Comparison of ENCODE assay signal across 1 cellular context in genomic region chr1:224431726-224432125, GRCh38.
TF ChIP-seq lines count a peak whose summit lies in the region.

No MANE protein-coding gene starts in this region.

TF ChIP-seq in GM23338, 12 proteins besides CTCF, POLR2A, EP300 and RAD21 (continued from another document):
- TF ChIP-seq ZNF462 (CRISPR knock-in tag; IDR thresholded peaks at IDR 0.05) (no peak), EZH2 (IDR thresholded peaks at IDR 0.05; ENCODE audit: low read depth, unreplicated experiment) (no peak), NANOG (IDR thresholded peaks at IDR 0.05; ENCODE audit: borderline replicate concordance) (no peak), STAT1 (IDR thresholded peaks at IDR 0.05; ENCODE audit: unreplicated experiment) (no peak), ZNF331 (CRISPR knock-in tag; IDR thresholded peaks at IDR 0.05; ENCODE audit: low read depth) (no peak)
- TF ChIP-seq, protein P1, sequence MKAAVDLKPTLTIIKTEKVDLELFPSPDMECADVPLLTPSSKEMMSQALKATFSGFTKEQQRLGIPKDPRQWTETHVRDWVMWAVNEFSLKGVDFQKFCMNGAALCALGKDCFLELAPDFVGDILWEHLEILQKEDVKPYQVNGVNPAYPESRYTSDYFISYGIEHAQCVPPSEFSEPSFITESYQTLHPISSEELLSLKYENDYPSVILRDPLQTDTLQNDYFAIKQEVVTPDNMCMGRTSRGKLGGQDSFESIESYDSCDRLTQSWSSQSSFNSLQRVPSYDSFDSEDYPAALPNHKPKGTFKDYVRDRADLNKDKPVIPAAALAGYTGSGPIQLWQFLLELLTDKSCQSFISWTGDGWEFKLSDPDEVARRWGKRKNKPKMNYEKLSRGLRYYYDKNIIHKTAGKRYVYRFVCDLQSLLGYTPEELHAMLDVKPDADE (IDR thresholded peaks at IDR 0.05) = no peak
